ENCODE assay signal across 8 cellular contexts in genomic region chr3:5197022-5197421, GRCh38. TPM values are rescaled to one million over a fixed set of nuclear protein-coding genes. Genes with fewer than 3 reads are reported as not detected.
DNase-seq lines count a peak whose midpoint lies in the region; ATAC-seq and TF ChIP-seq lines count a peak whose summit lies in the region.
"Had no signal": no experiment of that assay in that cellular context is flagged by ENCODE, and none has a peak within 500 bp of the region (broad histone marks: within the 10 kb centered on the region; RNA-seq: fewer than 3 reads in every experiment).

No MANE protein-coding gene starts in this region.

- no peaks in the 10 kb centered on the region for H3K9me3 Mint-ChIP-seq in GM23338
- H3K9me3 Mint-ChIP-seq in T-helper 2 cell treated with Interferon-gamma antibody and Interleukin-4, amounts not matched to agents 5 μg/mL and 100 μg/mL, for 36 hours = no peaks in the 10 kb centered on the region
- H3K9me3 Mint-ChIP-seq in stimulated activated effector memory CD8-positive, alpha-beta T cell treated with anti-CD3 and anti-CD28 coated beads, Interleukin-12 subunit alpha, Interleukin-12 subunit beta, amount 100 ng/mL, for 72 hours = no peaks in the 10 kb centered on the region

- TF ChIP-seq CTCF in GM23338 (conservative IDR thresholded peaks at IDR 0.05; ENCODE audit: low read depth in 2 of 2) (no peak), fibroblast of mammary gland (conservative IDR thresholded peaks at IDR 0.05; ENCODE audit: control insufficient read depth, insufficient read depth, low read depth, low read length) (no peak), body of pancreas (IDR thresholded peaks at IDR 0.05) (no peak), tibial artery (IDR thresholded peaks at IDR 0.05) (no peak)

- H3K4me2 ChIP-seq in GM23338 = peak overlapping the region; percentile 6; the same call in 1 of the 2 replicates

- no peaks in the 10 kb centered on the region for H3K27me3 ChIP-seq in GM23338 (ENCODE audit: insufficient read depth)
- no peaks in the 10 kb centered on the region for H3K27me3 ChIP-seq in body of pancreas
- no peaks in the 10 kb centered on the region for H3K27me3 ChIP-seq in tibial artery

- TF ChIP-seq POLR2A in body of pancreas (IDR thresholded peaks at IDR 0.05) = no peak

- H3K4me3 ChIP-seq in GM23338 (no peak overlapping the region), fibroblast of mammary gland (ENCODE audit: control insufficient read depth, low read depth, low read length) (no peak overlapping the region), body of pancreas (no peak overlapping the region), tibial artery (no peak overlapping the region)

- H3K79me2 ChIP-seq in GM23338 (replicated peaks; ENCODE audit: insufficient read depth) = peaks cover 26% of the 10 kb centered on the region

- no peaks in the 10 kb centered on the region for H4K20me1 ChIP-seq in GM23338 (replicated peaks; ENCODE audit: insufficient read depth)

- H3K36me3 ChIP-seq in GM23338 (ENCODE audit: insufficient read depth) (0 out of 2 replicates have a peak, but pooled peaks cover 12% of the 10 kb centered on the region), body of pancreas (replicated peaks in 1 of 2; ENCODE audit: insufficient read depth in 1 of 2, low read depth in 2 of 2) (peaks cover 0 to 12% of the 10 kb centered on the region in 2 donors), tibial artery (peaks cover 0 to 41% (median 27%) of the 10 kb centered on the region in 3 donors)

- no peaks in the 10 kb centered on the region for H3K27me3 Mint-ChIP-seq in GM23338 (ENCODE audit: insufficient read depth, low read depth, poor library complexity)
- no peaks in the 10 kb centered on the region for H3K27me3 Mint-ChIP-seq in T-helper 2 cell treated with Interferon-gamma antibody and Interleukin-4, amounts not matched to agents 5 μg/mL and 100 μg/mL, for 36 hours (ENCODE audit: low read depth)

- DNase-seq in GM23338 (ENCODE audit: low spot score) (no peak), fibroblast of mammary gland (ENCODE audit: low read depth) (peak; percentile 69), body of pancreas (no peak), tibial artery (no peak)
- no peak for DNase-seq in T-helper 2 cell treated with Interferon-gamma antibody and Interleukin-4, amounts not matched to agents 5 μg/mL and 100 μg/mL, for 36 hours (ENCODE audit: low spot score)
- no peak for DNase-seq in stimulated activated effector memory CD8-positive, alpha-beta T cell treated with anti-CD3 and anti-CD28 coated beads, Interleukin-12 subunit alpha, Interleukin-12 subunit beta, amount 100 ng/mL, for 72 hours (ENCODE audit: low spot score in 2 of 2)
- DNase-seq: NCI-H2029 had no signal

- no peaks in the 10 kb centered on the region for H3K9me3 ChIP-seq in body of pancreas
- H3K9me3 ChIP-seq in tibial artery = no peaks in the 10 kb centered on the region

- no peaks in the 10 kb centered on the region for H3F3A ChIP-seq in GM23338 (replicated peaks; ENCODE audit: low read depth)

- peaks cover 52% of the 10 kb centered on the region for H3K36me3 Mint-ChIP-seq in GM23338 (ENCODE audit: low read depth)
- peaks cover 83% of the 10 kb centered on the region for H3K36me3 Mint-ChIP-seq in T-helper 2 cell treated with Interferon-gamma antibody and Interleukin-4, amounts not matched to agents 5 μg/mL and 100 μg/mL, for 36 hours (ENCODE audit: low read depth)
- H3K36me3 Mint-ChIP-seq in stimulated activated effector memory CD8-positive, alpha-beta T cell treated with anti-CD3 and anti-CD28 coated beads, Interleukin-12 subunit alpha, Interleukin-12 subunit beta, amount 100 ng/mL, for 72 hours = peaks cover 100% of the 10 kb centered on the region

- H2AFZ ChIP-seq in GM23338 = no peak overlapping the region

- H3K4me1 Mint-ChIP-seq in GM23338 = peaks cover 47% of the 10 kb centered on the region
- peaks cover 66% of the 10 kb centered on the region for H3K4me1 Mint-ChIP-seq in T-helper 2 cell treated with Interferon-gamma antibody and Interleukin-4, amounts not matched to agents 5 μg/mL and 100 μg/mL, for 36 hours (ENCODE audit: low read depth)
- H3K4me1 Mint-ChIP-seq in stimulated activated effector memory CD8-positive, alpha-beta T cell treated with anti-CD3 and anti-CD28 coated beads, Interleukin-12 subunit alpha, Interleukin-12 subunit beta, amount 100 ng/mL, for 72 hours = peaks cover 88% of the 10 kb centered on the region

- H3K27ac ChIP-seq in GM23338 (ENCODE audit: low read depth) (peak overlapping the region; percentile 93), body of pancreas (peak overlapping the region in 1 of 4 donors; percentile 44), tibial artery (no peak overlapping the region)

- H3K4me3 Mint-ChIP-seq in GM23338 = no peak overlapping the region; the same call in 2 of the 3 replicates
- peak overlapping the region; percentile 71 for H3K4me3 Mint-ChIP-seq in T-helper 2 cell treated with Interferon-gamma antibody and Interleukin-4, amounts not matched to agents 5 μg/mL and 100 μg/mL, for 36 hours
- peak overlapping the region; percentile 64 for H3K4me3 Mint-ChIP-seq in stimulated activated effector memory CD8-positive, alpha-beta T cell treated with anti-CD3 and anti-CD28 coated beads, Interleukin-12 subunit alpha, Interleukin-12 subunit beta, amount 100 ng/mL, for 72 hours

- no peaks in the 10 kb centered on the region for H3K9me2 ChIP-seq in GM23338 (ENCODE audit: insufficient read depth)

- H3K4me1 ChIP-seq in GM23338 (ENCODE audit: insufficient read depth) = peaks cover 31% of the 10 kb centered on the region
- peaks cover 55% of the 10 kb centered on the region for H3K4me1 ChIP-seq in body of pancreas
- H3K4me1 ChIP-seq in tibial artery = peaks cover 0 to 18% (median 7%) of the 10 kb centered on the region in 4 donors

- ATAC-seq in GM23338 (no peak), body of pancreas (no peak), HG03521 (IDR thresholded peaks at IDR 0.05; ENCODE audit: unreplicated experiment) (no peak)
- ATAC-seq in stimulated activated effector memory CD8-positive, alpha-beta T cell treated with anti-CD3 and anti-CD28 coated beads, Interleukin-12 subunit alpha, Interleukin-12 subunit beta, amount 100 ng/mL, for 72 hours = no peak

- WGBS in body of pancreas, 2 donors = 76 to 92% methylated on average over 4 of the region's 4 CpGs

- H3K27ac Mint-ChIP-seq in GM23338 = peak overlapping the region; percentile 97
- H3K27ac Mint-ChIP-seq in T-helper 2 cell treated with Interferon-gamma antibody and Interleukin-4, amounts not matched to agents 5 μg/mL and 100 μg/mL, for 36 hours = peak overlapping the region; percentile 90
- H3K27ac Mint-ChIP-seq in stimulated activated effector memory CD8-positive, alpha-beta T cell treated with anti-CD3 and anti-CD28 coated beads, Interleukin-12 subunit alpha, Interleukin-12 subunit beta, amount 100 ng/mL, for 72 hours = peak overlapping the region; percentile 97

- intact Hi-C loops in body of pancreas (cut with DNase I) (no loop called here), tibial artery (cut with DNase I; ENCODE audit: low total_unique reads) (no loop called here)

TF ChIP-seq in GM23338, 12 proteins besides CTCF, POLR2A, EP300 and RAD21:
- TF ChIP-seq EZH2 (IDR thresholded peaks at IDR 0.05; ENCODE audit: low read depth, unreplicated experiment) (no peak), ZNF331 (CRISPR knock-in tag; IDR thresholded peaks at IDR 0.05; ENCODE audit: low read depth) (no peak), CREB1 (CRISPR knock-in tag; IDR thresholded peaks at IDR 0.05; ENCODE audit: low read depth) (no peak), REST (IDR thresholded peaks at IDR 0.05; ENCODE audit: unreplicated experiment) (no peak), ZNF114 (CRISPR knock-in tag; IDR thresholded peaks at IDR 0.05) (no peak), NANOG (IDR thresholded peaks at IDR 0.05; ENCODE audit: borderline replicate concordance) (no peak)

RNA-seq across cellular contexts. Expression of gene EDEM1, which starts 9.5 kb away (rescaled TPM):
- 10.4 and 36.7 TPM in 2 replicates for total RNA-seq in GM23338 (2014; rRNA removed; shearing (Covaris generic))
- polyA plus RNA-seq in GM23338 (2016; fragmentation: Nextera tagmentation; extraction: Ambion mirVana) = 2.2 and 2.3 TPM in 2 replicates
- 10 to 100 TPM; 23.9 to 46.1 TPM for total RNA-seq in body of pancreas
